ENCODE assay signal across 11 cellular contexts in genomic region chr1:88774151-88774556, GRCh38.
DNase-seq lines count a peak whose midpoint lies in the region; ATAC-seq and TF ChIP-seq lines count a peak whose summit lies in the region.
"Had no signal": no experiment of that assay in that cellular context is flagged by ENCODE, and none has a peak within 500 bp of the region (broad histone marks: within the 10 kb centered on the region; RNA-seq: fewer than 3 reads in every experiment).

No MANE protein-coding gene starts in this region.

- H3K4me1 Mint-ChIP-seq in Caco-2 (ENCODE audit: low read depth, unreplicated experiment): peaks cover 28% of the 10 kb centered on the region
- H3K4me1 Mint-ChIP-seq in activated naive CD8-positive, alpha-beta T cell (ENCODE audit: low read depth): peaks cover 17% of the 10 kb centered on the region

- no peak overlapping the region for H3K4me2 ChIP-seq in mesenchymal stem cell (ENCODE audit: low read length, poor library complexity, severe bottlenecking)

- peaks cover 16% of the 10 kb centered on the region for H3K79me1 ChIP-seq in mesenchymal stem cell (replicated peaks; ENCODE audit: low read length, poor library complexity, severe bottlenecking)

- H2BK5ac ChIP-seq in mesenchymal stem cell (ENCODE audit: low read depth, low read length, poor library complexity, severe bottlenecking): no peak overlapping the region

- H3K4me3 ChIP-seq in Caco-2 (ENCODE audit: low read depth, low read length) (no peak overlapping the region), mesenchymal stem cell (ENCODE audit: insufficient read depth in 1 of 2, low read depth in 1 of 2, low read length in 2 of 2) (no peak overlapping the region)

- intact Hi-C loops in Caco-2 (cut with micrococcal nuclease; ENCODE audit: unreplicated experiment): no loop called here

- no peak overlapping the region for H2BK120ac ChIP-seq in mesenchymal stem cell (ENCODE audit: low read depth, low read length)

- H3K4me3 Mint-ChIP-seq in Caco-2 (ENCODE audit: unreplicated experiment): peak overlapping the region; percentile 73
- peak overlapping the region; percentile 13 for H3K4me3 Mint-ChIP-seq in activated naive CD8-positive, alpha-beta T cell

- DNase-seq in Caco-2 (peak; percentile 86 to 95), HPDE6-E6E7 (ENCODE audit: extremely low spot score) (peak; percentile 73), mesenchymal stem cell (no peak), KBM-7 (no peak), middle frontal gyrus (ENCODE audit: extremely low spot score, low spot score) (no peak), Ammon's horn (ENCODE audit: low spot score) (no peak)
- DNase-seq: hypothalamus; NCI-H2029 treated with DMSO at 0.1 percent for 48 hours; stimulated activated naive CD4-positive, alpha-beta T cell treated with Interleukin-2 at 50 U/mL for 16 hours had no signal

- no peaks in the 10 kb centered on the region for H3K27me3 ChIP-seq in Caco-2 (replicated peaks; ENCODE audit: control insufficient read depth, insufficient read depth, low read length)
- H3K27me3 ChIP-seq in mesenchymal stem cell (ENCODE audit: control insufficient read depth in 1 of 2, insufficient read depth in 1 of 2, low read length in 2 of 2): no peaks in the 10 kb centered on the region

- H3K14ac ChIP-seq in mesenchymal stem cell (ENCODE audit: low read length in 2 of 2): no peak overlapping the region

- no peaks in the 10 kb centered on the region for H3K9me3 Mint-ChIP-seq in Caco-2 (ENCODE audit: unreplicated experiment)
- H3K9me3 Mint-ChIP-seq in activated naive CD8-positive, alpha-beta T cell (ENCODE audit: low read depth): no peaks in the 10 kb centered on the region

- 100% methylated on average over 1 of the region's 1 CpG for WGBS in mesenchymal stem cell

- H3K9me3 ChIP-seq in Caco-2: no peaks in the 10 kb centered on the region
- H3K9me3 ChIP-seq in mesenchymal stem cell (ENCODE audit: control insufficient read depth, low read length): no peaks in the 10 kb centered on the region

- H3K23ac ChIP-seq in mesenchymal stem cell (ENCODE audit: low read length in 2 of 2): no peak overlapping the region

- CTCF ChIA-PET in Caco-2 (lab: Charles Lee): no interaction called here

- no peak overlapping the region for H2AFZ ChIP-seq in mesenchymal stem cell (ENCODE audit: low read depth, low read length)

- no peaks in the 10 kb centered on the region for H3K36me3 ChIP-seq in Caco-2 (ENCODE audit: control insufficient read depth, insufficient read depth, low read length)
- H3K36me3 ChIP-seq in mesenchymal stem cell (ENCODE audit: control insufficient read depth in 1 of 2, insufficient read depth in 2 of 2, low read depth in 1 of 2, low read length in 2 of 2): peaks cover 0 to 64% of the 10 kb centered on the region in 2 experiments

- H3K9ac ChIP-seq in mesenchymal stem cell (ENCODE audit: low read length): no peak overlapping the region

- peaks cover 20% of the 10 kb centered on the region for H3K36me3 Mint-ChIP-seq in Caco-2 (ENCODE audit: insufficient read depth, unreplicated experiment)
- peaks cover 27% of the 10 kb centered on the region for H3K36me3 Mint-ChIP-seq in activated naive CD8-positive, alpha-beta T cell

- no TSS peak for BruUV-seq in Caco-2 (replicated peaks; lab: Mats Ljungman, UMichigan)

- no peak overlapping the region for H2BK15ac ChIP-seq in mesenchymal stem cell (ENCODE audit: low read depth, poor library complexity, severe bottlenecking)

- POLR2A ChIA-PET in Caco-2 (lab: Charles Lee): no interaction called here

- H3K4ac ChIP-seq in mesenchymal stem cell (ENCODE audit: low read depth in 1 of 2, low read length in 2 of 2): no peak overlapping the region

- peak overlapping the region; percentile 91 for H3K27ac Mint-ChIP-seq in Caco-2 (ENCODE audit: unreplicated experiment)
- peak overlapping the region; percentile 41 for H3K27ac Mint-ChIP-seq in activated naive CD8-positive, alpha-beta T cell

- ATAC-seq in HG03280 (IDR thresholded peaks at IDR 0.05; ENCODE audit: unreplicated experiment): no peak

- H4K8ac ChIP-seq in mesenchymal stem cell (ENCODE audit: low read length): no peak overlapping the region

- no peak overlapping the region for H4K91ac ChIP-seq in mesenchymal stem cell (ENCODE audit: low read length)

- no peak overlapping the region for H3K18ac ChIP-seq in mesenchymal stem cell (ENCODE audit: low read depth in 1 of 2, low read length in 2 of 2)

- peak overlapping the region; percentile 70 for H3K27ac ChIP-seq in mesenchymal stem cell (ENCODE audit: low read length, poor library complexity, severe bottlenecking)

- H3K4me1 ChIP-seq in Caco-2: peaks cover 46% of the 10 kb centered on the region
- peaks cover 4% of the 10 kb centered on the region for H3K4me1 ChIP-seq in mesenchymal stem cell (ENCODE audit: control insufficient read depth, insufficient read depth, low read depth, low read length)

- H2AK5ac ChIP-seq in mesenchymal stem cell (ENCODE audit: low read length, severe bottlenecking): no peak overlapping the region

- H2BK12ac ChIP-seq in mesenchymal stem cell (ENCODE audit: low read length in 2 of 2): no peak overlapping the region

- in situ Hi-C loops in KBM-7 (cut with MboI; ENCODE audit: low pct_unique_long_range_greater_than_20kb, low sequenced_read_pairs): no loop called here

- H3K27me3 Mint-ChIP-seq in Caco-2 (ENCODE audit: insufficient read depth, unreplicated experiment): no peaks in the 10 kb centered on the region
- no peaks in the 10 kb centered on the region for H3K27me3 Mint-ChIP-seq in activated naive CD8-positive, alpha-beta T cell

- TF ChIP-seq CTCF in Caco-2 (IDR thresholded peaks at IDR 0.05; ENCODE audit: insufficient read depth in 1 of 2, low read depth in 1 of 2, low read length in 1 of 2, severe bottlenecking in 1 of 2, unreplicated experiment in 1 of 2): no peak

Comparison
In these comparisons a context has a peak if more than half of its experiments do, and no peak if none do; other contexts are left out.
1. DNase-seq: peak in Caco-2 (2 of 2) and HPDE6-E6E7 (single experiment); none in mesenchymal stem cell (single experiment), KBM-7 (single experiment), middle frontal gyrus (single experiment) and Ammon's horn (single experiment).